In genomic region chr7:16668049-16668858, GRCh38 we compare ENCODE assay signal across 7 cellular contexts. TPM values are rescaled to one million over a fixed set of nuclear protein-coding genes. Genes with fewer than 3 reads are reported as not detected.
DNase-seq lines count a peak whose midpoint lies in the region; ATAC-seq, FAIRE-seq and TF ChIP-seq lines count a peak whose summit lies in the region.

No MANE protein-coding gene starts in this region.

- peak overlapping the region; percentile 51 for H3K27ac ChIP-seq in upper lobe of right lung

- H3K36me3 ChIP-seq in upper lobe of right lung, result no peaks in the 10 kb centered on the region

- no peaks in the 10 kb centered on the region for H3K27me3 ChIP-seq in upper lobe of right lung

- intact Hi-C loops in upper lobe of right lung (cut with DNase I), result no loop called here

- no peaks in the 10 kb centered on the region for H3K9me3 ChIP-seq in upper lobe of right lung

- H3K4me1 ChIP-seq in upper lobe of right lung, result peaks cover 13% of the 10 kb centered on the region

- ATAC-seq in upper lobe of right lung, result peak; percentile 96
- no peak for ATAC-seq in GM19467 (IDR thresholded peaks at IDR 0.05; ENCODE audit: unreplicated experiment)

- peak; percentile 91 for FAIRE-seq in HTR-8/SVneo (lab: Jason Lieb, UNC)

- DNase-seq in HTR-8/SVneo (ENCODE audit: insufficient read length, low spot score) (peak; percentile 87), amniotic stem cell (lab: John Stamatoyannopoulos, UW) (peak; percentile 91), islet precursor cell (peak; percentile 95), upper lobe of right lung (peak; percentile 73), activated gamma-delta T cell treated with Interleukin-2 at 50 U/mL for 16 hours (no peak), NCI-H187 treated with DMSO at 0.1 percent for 48 hours (lab: John Stamatoyannopoulos, UW) (no peak)

- TF ChIP-seq CTCF in upper lobe of right lung (IDR thresholded peaks at IDR 0.05), result no peak

- H3K4me3 ChIP-seq in upper lobe of right lung, result no peak overlapping the region

RNA-seq across cellular contexts. Expression of gene BZW2, which starts 22.3 kb away (rescaled TPM):
- total RNA-seq in upper lobe of right lung, result 28.0 TPM

RNA-seq across cellular contexts. Expression of gene ANKMY2, which starts 22.7 kb away (rescaled TPM):
- total RNA-seq in upper lobe of right lung, result 12.3 TPM

Comparison
In these comparisons a context has a peak if more than half of its experiments do, and no peak if none do; other contexts are left out.
1. DNase-seq: peak in HTR-8/SVneo (single experiment), amniotic stem cell (single experiment), islet precursor cell (single experiment) and upper lobe of right lung (single experiment); none in activated gamma-delta T cell treated with Interleukin-2 at 50 U/mL for 16 hours (single experiment) and NCI-H187 treated with DMSO at 0.1 percent for 48 hours (single experiment).